Comparison of ENCODE assay signal across 8 cellular contexts in the genomic region with DNA sequence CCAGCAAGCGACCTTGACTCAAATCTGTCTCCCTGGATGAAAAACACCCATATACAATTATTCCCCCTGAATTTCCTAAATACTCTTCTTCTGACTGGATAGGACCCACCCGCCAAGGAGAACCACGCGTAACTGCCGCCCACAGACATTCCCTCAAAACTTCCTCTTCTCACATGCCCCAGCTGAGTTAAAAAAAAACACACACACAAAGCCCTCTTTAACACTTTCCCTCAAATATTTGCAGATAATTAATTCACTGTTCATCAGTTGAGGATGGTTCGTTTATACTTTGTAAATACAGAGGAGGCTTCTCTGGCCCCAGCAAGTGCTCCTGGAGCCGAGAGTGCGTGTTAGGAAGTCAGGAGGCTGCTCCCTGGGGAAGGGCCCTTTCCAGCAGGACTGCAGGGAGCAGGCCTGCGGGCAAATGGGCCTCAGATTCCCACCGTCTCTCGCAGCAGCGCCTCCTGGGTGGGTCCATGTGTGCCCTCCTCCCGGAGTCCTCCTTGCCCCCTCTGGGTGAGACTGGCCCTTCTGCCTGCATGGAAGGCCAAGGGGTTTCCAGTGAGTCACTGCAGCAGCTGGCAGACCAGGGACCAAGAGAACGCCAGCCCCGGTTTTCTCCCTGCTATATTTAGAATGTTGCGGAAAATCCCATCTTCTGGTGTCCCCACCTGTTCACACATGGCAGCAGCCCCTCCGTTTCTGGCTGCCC. TPM values are rescaled to one million over a fixed set of nuclear protein-coding genes. Genes with fewer than 3 reads are reported as not detected.
DNase-seq lines count a peak whose midpoint lies in the region; ATAC-seq and TF ChIP-seq lines count a peak whose summit lies in the region.

No MANE protein-coding gene starts in this region.

- H3K27me3 ChIP-seq in esophagus (ENCODE audit: control insufficient read depth in 1 of 2, insufficient read depth in 2 of 2, low read length in 2 of 2), result no peaks in the 10 kb centered on the region
- no peaks in the 10 kb centered on the region for H3K27me3 ChIP-seq in prostate gland (replicated peaks; ENCODE audit: insufficient read depth)

- no peak for TF ChIP-seq CTCF in prostate gland (IDR thresholded peaks at IDR 0.05)

- H3K4me3 Mint-ChIP-seq in activated CD4-positive, alpha-beta T cell treated with anti-CD3 and anti-CD28 coated beads for 36 hours, result no peak overlapping the region

- CTCF ChIA-PET in activated CD4-positive, alpha-beta T cell treated with anti-CD3 and anti-CD28 coated beads for 36 hours (lab: Charles Lee), result no interaction called here

- peak overlapping the region; percentile 28 to 37 for H3K27ac ChIP-seq in esophagus (ENCODE audit: low read depth in 2 of 2, low read length in 1 of 2)
- peak overlapping the region; percentile 20 to 46 for H3K27ac ChIP-seq in prostate gland

- WGBS in esophagus, 2 donors, result 35 to 37% methylated on average over 17 of the region's 17 CpGs
- WGBS in prostate gland, result 25% methylated on average over 17 of the region's 17 CpGs

- no peaks in the 10 kb centered on the region for H3K27me3 Mint-ChIP-seq in activated CD4-positive, alpha-beta T cell treated with anti-CD3 and anti-CD28 coated beads for 36 hours

- POLR2A ChIA-PET in activated CD4-positive, alpha-beta T cell treated with anti-CD3 and anti-CD28 coated beads for 36 hours (lab: Charles Lee), result no interaction called here

- ATAC-seq in GM19463 (IDR thresholded peaks at IDR 0.05; ENCODE audit: unreplicated experiment) (peak; percentile 47), GM18909 (IDR thresholded peaks at IDR 0.05; ENCODE audit: poor library complexity, unreplicated experiment) (no peak)
- no peak for ATAC-seq in activated CD4-positive, alpha-beta T cell treated with anti-CD3 and anti-CD28 coated beads for 36 hours

- intact Hi-C loops in prostate gland (cut with DNase I), result no loop called here
- intact Hi-C loops in activated CD4-positive, alpha-beta T cell treated with anti-CD3 and anti-CD28 coated beads for 36 hours (cut with DNase I, micrococcal nuclease), result no loop called here

- DNase-seq in NCI-H748 treated with DMSO at 0.1 percent for 48 hours (lab: John Stamatoyannopoulos, UW) (peak; percentile 5), prostate gland (ENCODE audit: low spot score) (no peak), NCI-H187 treated with DMSO at 0.1 percent for 48 hours (lab: John Stamatoyannopoulos, UW) (no peak), cerebellar nuclear complex (lab: John Stamatoyannopoulos, UW) (no peak)
- DNase-seq in activated CD4-positive, alpha-beta T cell treated with anti-CD3 and anti-CD28 coated beads for 36 hours, result no peak

- H3K4me1 Mint-ChIP-seq in activated CD4-positive, alpha-beta T cell treated with anti-CD3 and anti-CD28 coated beads for 36 hours, result peaks cover 11% of the 10 kb centered on the region

- H3K9me3 ChIP-seq in esophagus (ENCODE audit: control insufficient read depth in 2 of 2, insufficient read depth in 1 of 2, low read depth in 1 of 2, low read length in 1 of 2) (no peaks in the 10 kb centered on the region), prostate gland (no peaks in the 10 kb centered on the region)

- no peaks in the 10 kb centered on the region for H3K36me3 Mint-ChIP-seq in activated CD4-positive, alpha-beta T cell treated with anti-CD3 and anti-CD28 coated beads for 36 hours (ENCODE audit: low read depth)

- peaks cover 5% of the 10 kb centered on the region for H3K9me3 Mint-ChIP-seq in activated CD4-positive, alpha-beta T cell treated with anti-CD3 and anti-CD28 coated beads for 36 hours (ENCODE audit: low read depth)

- no peak overlapping the region for H3K27ac Mint-ChIP-seq in activated CD4-positive, alpha-beta T cell treated with anti-CD3 and anti-CD28 coated beads for 36 hours

- no peak for TF ChIP-seq POLR2A in prostate gland (IDR thresholded peaks at IDR 0.05)

- H3K4me3 ChIP-seq in esophagus (ENCODE audit: low read depth in 1 of 2, low read length in 2 of 2) (no peak overlapping the region), prostate gland (no peak overlapping the region)

- H3K4me1 ChIP-seq in esophagus (ENCODE audit: control insufficient read depth in 2 of 2, insufficient read depth in 2 of 2, low read length in 1 of 2) (peaks cover 0 to 11% of the 10 kb centered on the region in 2 donors), prostate gland (replicated peaks) (peaks cover 3% of the 10 kb centered on the region)

- H3K36me3 ChIP-seq in esophagus (ENCODE audit: control insufficient read depth in 2 of 2, insufficient read depth in 2 of 2, low read length in 1 of 2) (peaks cover 0 to 3% of the 10 kb centered on the region in 2 donors), prostate gland (no peaks in the 10 kb centered on the region)

RNA-seq across cellular contexts. Expression of gene MGLL, which starts 46.8 kb away (rescaled TPM):
- polyA plus RNA-seq in esophagus, result 10 to 100 TPM; 78.0 to 99.1 TPM
- total RNA-seq in prostate gland, result 10 to 100 TPM; 20.0 to 31.8 TPM
- total RNA-seq in activated CD4-positive, alpha-beta T cell treated with anti-CD3 and anti-CD28 coated beads for 36 hours, result under 1 TPM; 0.49 to 0.50 TPM

Comparison
In these comparisons a context has a peak if more than half of its experiments do, and no peak if none do; other contexts are left out.
1. RNA of gene MGLL, which starts 46.8 kb away (total RNA-seq): 20.0 to 31.8 TPM in prostate gland; 0.49 to 0.50 TPM in activated CD4-positive, alpha-beta T cell treated with anti-CD3 and anti-CD28 coated beads for 36 hours; every median in the first group is over 10 times any median in the second.